Comparison of ENCODE assay signal across 26 cellular contexts in genomic region chr6:49666480-49666879, GRCh38. TPM values are rescaled to one million over a fixed set of nuclear protein-coding genes. Genes with fewer than 3 reads are reported as not detected.
"Had no signal": no experiment of that assay in that cellular context is flagged by ENCODE, and none has a peak within 500 bp of the region (broad histone marks: within the 10 kb centered on the region; RNA-seq: fewer than 3 reads in every experiment).

No MANE protein-coding gene starts in this region.

- H3K4me3 Mint-ChIP-seq: IgD-negative memory B cell had no signal

- H3K27me3 Mint-ChIP-seq: IgD-negative memory B cell had no signal

- FAIRE-seq: HepG2, RCC 7860 had no signal

- H3K4me1 Mint-ChIP-seq: IgD-negative memory B cell had no signal

- H3K4me2 ChIP-seq: SK-N-SH had no signal

- H3K27ac Mint-ChIP-seq: IgD-negative memory B cell had no signal

- DNase-seq: MV-4-11, NCI-H1092, NCI-H1105 treated with DMSO at 0.1 percent for 48 hours, NCI-H1417 treated with DMSO at 0.1 percent for 48 hours, NCI-H146, NCI-H1694 treated with DMSO at 0.1 percent for 48 hours, NCI-H1930, NCI-H2081, NCI-H2107, NCI-H2227 treated with DMSO at 0.1 percent for 48 hours, NCI-H524, NCI-H526 treated with DMSO at 0.1 percent for 48 hours, NCI-H748 treated with DMSO at 0.1 percent for 48 hours, Right ventricle myocardium superior, RPMI8226, SIG-M5, SK-N-SH, SW 1271 had no signal

- H3K9me3 ChIP-seq: SK-N-SH had no signal

- H3K9ac ChIP-seq: SK-N-SH had no signal

- H3K36me3 Mint-ChIP-seq: IgD-negative memory B cell had no signal

RNA-seq across cellular contexts. Expression of gene RHAG, which starts 29.8 kb away (rescaled TPM):
- total RNA-seq: HepG2, LHCN-M2, MCF 10A, NCI-H460, SK-MEL-5 had no signal
- polyA plus RNA-seq: HepG2, IgD-negative memory B cell, SK-N-SH had no signal

RNA-seq across cellular contexts. Expression of gene CRISP2, which starts 46.9 kb away (rescaled TPM):
- total RNA-seq: HepG2, HT1080, LHCN-M2, MCF 10A, Right ventricle myocardium superior, SK-MEL-5 had no signal
- polyA plus RNA-seq: HepG2, IgD-negative memory B cell, SK-N-SH had no signal
